In genomic region chr3:71225951-71226564, GRCh38 we compare ENCODE assay signal across 9 cellular contexts.
DNase-seq lines count a peak whose midpoint lies in the region; ATAC-seq, FAIRE-seq and TF ChIP-seq lines count a peak whose summit lies in the region.
"Had no signal": no experiment of that assay in that cellular context is flagged by ENCODE, and none has a peak within 500 bp of the region (broad histone marks: within the 10 kb centered on the region; RNA-seq: fewer than 3 reads in every experiment).

No MANE protein-coding gene starts in this region.

- TF ChIP-seq CTCF in ascending aorta (IDR thresholded peaks at IDR 0.05) (no peak), psoas muscle (IDR thresholded peaks at IDR 0.05) (no peak)

- H3K9me3 ChIP-seq in ascending aorta (no peaks in the 10 kb centered on the region), psoas muscle (no peaks in the 10 kb centered on the region), small intestine (ENCODE audit: control insufficient read depth, low read depth) (no peaks in the 10 kb centered on the region)

- WGBS in psoas muscle, 3 donors = 42 to 67% (median 43%) methylated on average over 4 of the region's 4 CpGs
- WGBS in small intestine, 3 donors = 58 to 89% (median 76%) methylated on average over 4 of the region's 4 CpGs

- intact Hi-C loops in ascending aorta (cut with DNase I) (loop anchor here (5.0 kb wide), 4 partner anchors 59 to 356 kb away; partner anchors contain the start of gene FOXP1), psoas muscle (cut with DNase I) (no loop called here)

- H3K27me3 ChIP-seq in ascending aorta (no peaks in the 10 kb centered on the region), psoas muscle (ENCODE audit: insufficient read depth in 3 of 3, low read length in 2 of 3) (no peaks in the 10 kb centered on the region), small intestine (ENCODE audit: control insufficient read depth in 2 of 2, insufficient read depth in 2 of 2, low read length in 2 of 2) (no peaks in the 10 kb centered on the region)

- DNase-seq in ascending aorta (ENCODE audit: low spot score in 2 of 2) = no peak
- no peak for DNase-seq in psoas muscle
- no peak for DNase-seq in hepatic stellate cell (ENCODE audit: low spot score)
- no peak for DNase-seq in RKO (ENCODE audit: low spot score)
- DNase-seq in small intestine = no peak

- H3K27ac ChIP-seq in ascending aorta (peak overlapping the region; percentile 87 to 88), psoas muscle (peak overlapping the region; percentile 72), small intestine (ENCODE audit: low read depth in 1 of 2, low read length in 1 of 2) (peak overlapping the region in 1 of 2 donors; percentile 83)

- H3K4me1 ChIP-seq in ascending aorta = peaks cover 0 to 30% of the 10 kb centered on the region in 2 donors
- H3K4me1 ChIP-seq in psoas muscle = peaks cover 12% of the 10 kb centered on the region
- peaks cover 0 to 3% of the 10 kb centered on the region in 2 donors for H3K4me1 ChIP-seq in small intestine (ENCODE audit: control insufficient read depth in 2 of 2, insufficient read depth in 1 of 2, low read depth in 1 of 2, low read length in 1 of 2)

- H3K4me3 ChIP-seq in ascending aorta (peak overlapping the region; percentile 40 to 56), psoas muscle (peak overlapping the region; percentile 43), small intestine (ENCODE audit: low read depth in 1 of 2, low read length in 2 of 2) (no peak overlapping the region)

- H3K36me3 ChIP-seq in ascending aorta (no peaks in the 10 kb centered on the region), psoas muscle (ENCODE audit: insufficient read depth in 1 of 2, low read depth in 1 of 2) (no peaks in the 10 kb centered on the region), small intestine (ENCODE audit: control insufficient read depth in 2 of 2, insufficient read depth in 2 of 2, low read length in 2 of 2) (no peaks in the 10 kb centered on the region)

- FAIRE-seq in small intestine (lab: Jason Lieb, UNC) = no peak

- ATAC-seq in GM18867 (IDR thresholded peaks at IDR 0.05; ENCODE audit: unreplicated experiment) (peak; percentile 6), HG02973 (IDR thresholded peaks at IDR 0.05; ENCODE audit: unreplicated experiment) (peak; percentile 4), psoas muscle (peak; percentile 11 to 39 (median 18)), HG03460 (IDR thresholded peaks at IDR 0.05; ENCODE audit: unreplicated experiment) (no peak)
- ATAC-seq: Panc1 had no signal

Comparison
In these comparisons a context has a peak if more than half of its experiments do, and no peak if none do; other contexts are left out.
1. H3K4me3 ChIP-seq: peak in ascending aorta (2 of 2) and psoas muscle (single experiment); none in small intestine (0 of 2).